In the genomic region with DNA sequence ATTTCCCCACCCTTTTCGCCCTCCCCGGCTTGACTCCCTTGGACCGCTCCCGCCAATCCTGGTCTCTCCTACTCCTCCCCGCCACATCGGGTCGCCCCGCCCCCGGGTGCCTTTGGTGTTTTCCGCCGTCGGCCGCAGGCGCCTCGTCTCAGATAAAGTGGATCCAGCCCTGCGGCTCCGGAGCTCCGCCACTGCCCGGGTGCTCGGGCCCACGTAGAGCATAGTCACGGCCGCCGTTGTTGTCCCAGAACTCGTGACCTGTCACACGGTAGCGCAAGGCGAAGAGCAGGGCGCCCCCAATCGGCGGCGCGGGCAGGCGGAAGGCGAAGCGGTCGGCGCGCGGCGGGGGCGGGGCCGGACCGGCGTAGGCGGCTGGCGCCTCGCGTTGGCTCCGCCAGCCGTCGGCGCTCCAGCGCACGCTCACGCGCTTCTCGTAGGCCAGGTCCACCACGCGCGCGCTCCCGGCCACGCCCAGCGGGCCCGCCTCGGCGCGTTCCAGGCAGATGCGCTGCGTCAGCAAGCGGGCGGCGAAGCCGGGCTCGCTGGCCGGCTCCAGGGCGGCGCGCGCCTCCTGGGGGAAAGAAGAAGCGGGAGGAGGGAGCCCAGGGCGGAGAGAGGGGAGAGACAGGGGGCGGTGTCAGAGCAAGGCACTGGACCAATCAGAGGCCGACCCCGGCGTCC, we compare ENCODE assay signal across 1 cellular context.
TF ChIP-seq lines count a peak whose summit lies in the region.

No MANE protein-coding gene starts in this region.

TF ChIP-seq in HepG2, 621 proteins besides CTCF, POLR2A, EP300 and RAD21 (continued from another document and continues in another):
- TF ChIP-seq ZNF616 (CRISPR knock-in tag; IDR thresholded peaks at IDR 0.05; ENCODE audit: low read depth) (no peak; the same call in 1 of the 2 replicates), ZNF883 (CRISPR knock-in tag; IDR thresholded peaks at IDR 0.05; ENCODE audit: not compliant biosample characterization) (peak; percentile 71), ZKSCAN5 (CRISPR knock-in tag; IDR thresholded peaks at IDR 0.05) (0 out of 2 replicates have a peak, but pooled peaks have one; percentile 58), SPEN (CRISPR knock-in tag; IDR thresholded peaks at IDR 0.05; ENCODE audit: low read depth) (peak; percentile 96), HDAC1 (CRISPR knock-in tag; IDR thresholded peaks at IDR 0.05) (no peak), HOXA3 (CRISPR knock-in tag; IDR thresholded peaks at IDR 0.05) (peak; percentile 98), ZNF510 (CRISPR knock-in tag; IDR thresholded peaks at IDR 0.05; ENCODE audit: low read depth) (no peak), ESRRA (CRISPR knock-in tag; IDR thresholded peaks at IDR 0.05; ENCODE audit: low read depth) (peak; percentile 66; the same call in 1 of the 2 replicates), POGZ (CRISPR knock-in tag; IDR thresholded peaks at IDR 0.05) (peak; percentile 78; the same call in 1 of the 2 replicates)
- TF ChIP-seq, protein P1, sequence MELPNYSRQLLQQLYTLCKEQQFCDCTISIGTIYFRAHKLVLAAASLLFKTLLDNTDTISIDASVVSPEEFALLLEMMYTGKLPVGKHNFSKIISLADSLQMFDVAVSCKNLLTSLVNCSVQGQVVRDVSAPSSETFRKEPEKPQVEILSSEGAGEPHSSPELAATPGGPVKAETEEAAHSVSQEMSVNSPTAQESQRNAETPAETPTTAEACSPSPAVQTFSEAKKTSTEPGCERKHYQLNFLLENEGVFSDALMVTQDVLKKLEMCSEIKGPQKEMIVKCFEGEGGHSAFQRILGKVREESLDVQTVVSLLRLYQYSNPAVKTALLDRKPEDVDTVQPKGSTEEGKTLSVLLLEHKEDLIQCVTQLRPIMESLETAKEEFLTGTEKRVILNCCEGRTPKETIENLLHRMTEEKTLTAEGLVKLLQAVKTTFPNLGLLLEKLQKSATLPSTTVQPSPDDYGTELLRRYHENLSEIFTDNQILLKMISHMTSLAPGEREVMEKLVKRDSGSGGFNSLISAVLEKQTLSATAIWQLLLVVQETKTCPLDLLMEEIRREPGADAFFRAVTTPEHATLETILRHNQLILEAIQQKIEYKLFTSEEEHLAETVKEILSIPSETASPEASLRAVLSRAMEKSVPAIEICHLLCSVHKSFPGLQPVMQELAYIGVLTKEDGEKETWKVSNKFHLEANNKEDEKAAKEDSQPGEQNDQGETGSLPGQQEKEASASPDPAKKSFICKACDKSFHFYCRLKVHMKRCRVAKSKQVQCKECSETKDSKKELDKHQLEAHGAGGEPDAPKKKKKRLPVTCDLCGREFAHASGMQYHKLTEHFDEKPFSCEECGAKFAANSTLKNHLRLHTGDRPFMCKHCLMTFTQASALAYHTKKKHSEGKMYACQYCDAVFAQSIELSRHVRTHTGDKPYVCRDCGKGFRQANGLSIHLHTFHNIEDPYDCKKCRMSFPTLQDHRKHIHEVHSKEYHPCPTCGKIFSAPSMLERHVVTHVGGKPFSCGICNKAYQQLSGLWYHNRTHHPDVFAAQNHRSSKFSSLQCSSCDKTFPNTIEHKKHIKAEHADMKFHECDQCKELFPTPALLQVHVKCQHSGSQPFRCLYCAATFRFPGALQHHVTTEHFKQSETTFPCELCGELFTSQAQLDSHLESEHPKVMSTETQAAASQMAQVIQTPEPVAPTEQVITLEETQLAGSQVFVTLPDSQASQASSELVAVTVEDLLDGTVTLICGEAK (IDR thresholded peaks at IDR 0.05), result no peak
- TF ChIP-seq, protein P1 (CRISPR knock-in tag; IDR thresholded peaks at IDR 0.05), result no peak; the same call in 1 of the 2 replicates
- TF ChIP-seq, protein P2, sequence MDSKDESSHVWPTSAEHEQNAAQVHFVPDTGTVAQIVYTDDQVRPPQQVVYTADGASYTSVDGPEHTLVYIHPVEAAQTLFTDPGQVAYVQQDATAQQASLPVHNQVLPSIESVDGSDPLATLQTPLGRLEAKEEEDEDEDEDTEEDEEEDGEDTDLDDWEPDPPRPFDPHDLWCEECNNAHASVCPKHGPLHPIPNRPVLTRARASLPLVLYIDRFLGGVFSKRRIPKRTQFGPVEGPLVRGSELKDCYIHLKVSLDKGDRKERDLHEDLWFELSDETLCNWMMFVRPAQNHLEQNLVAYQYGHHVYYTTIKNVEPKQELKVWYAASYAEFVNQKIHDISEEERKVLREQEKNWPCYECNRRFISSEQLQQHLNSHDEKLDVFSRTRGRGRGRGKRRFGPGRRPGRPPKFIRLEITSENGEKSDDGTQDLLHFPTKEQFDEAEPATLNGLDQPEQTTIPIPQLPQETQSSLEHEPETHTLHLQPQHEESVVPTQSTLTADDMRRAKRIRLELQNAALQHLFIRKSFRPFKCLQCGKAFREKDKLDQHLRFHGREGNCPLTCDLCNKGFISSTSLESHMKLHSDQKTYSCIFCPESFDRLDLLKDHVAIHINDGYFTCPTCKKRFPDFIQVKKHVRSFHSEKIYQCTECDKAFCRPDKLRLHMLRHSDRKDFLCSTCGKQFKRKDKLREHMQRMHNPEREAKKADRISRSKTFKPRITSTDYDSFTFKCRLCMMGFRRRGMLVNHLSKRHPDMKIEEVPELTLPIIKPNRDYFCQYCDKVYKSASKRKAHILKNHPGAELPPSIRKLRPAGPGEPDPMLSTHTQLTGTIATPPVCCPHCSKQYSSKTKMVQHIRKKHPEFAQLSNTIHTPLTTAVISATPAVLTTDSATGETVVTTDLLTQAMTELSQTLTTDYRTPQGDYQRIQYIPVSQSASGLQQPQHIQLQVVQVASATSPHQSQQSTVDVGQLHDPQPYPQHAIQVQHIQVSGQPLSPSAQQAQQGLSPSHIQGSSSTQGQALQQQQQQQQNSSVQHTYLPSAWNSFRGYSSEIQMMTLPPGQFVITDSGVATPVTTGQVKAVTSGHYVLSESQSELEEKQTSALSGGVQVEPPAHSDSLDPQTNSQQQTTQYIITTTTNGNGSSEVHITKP (CRISPR knock-in tag; IDR thresholded peaks at IDR 0.05; ENCODE audit: low read depth), result peak; percentile 68
- TF ChIP-seq, protein P3, sequence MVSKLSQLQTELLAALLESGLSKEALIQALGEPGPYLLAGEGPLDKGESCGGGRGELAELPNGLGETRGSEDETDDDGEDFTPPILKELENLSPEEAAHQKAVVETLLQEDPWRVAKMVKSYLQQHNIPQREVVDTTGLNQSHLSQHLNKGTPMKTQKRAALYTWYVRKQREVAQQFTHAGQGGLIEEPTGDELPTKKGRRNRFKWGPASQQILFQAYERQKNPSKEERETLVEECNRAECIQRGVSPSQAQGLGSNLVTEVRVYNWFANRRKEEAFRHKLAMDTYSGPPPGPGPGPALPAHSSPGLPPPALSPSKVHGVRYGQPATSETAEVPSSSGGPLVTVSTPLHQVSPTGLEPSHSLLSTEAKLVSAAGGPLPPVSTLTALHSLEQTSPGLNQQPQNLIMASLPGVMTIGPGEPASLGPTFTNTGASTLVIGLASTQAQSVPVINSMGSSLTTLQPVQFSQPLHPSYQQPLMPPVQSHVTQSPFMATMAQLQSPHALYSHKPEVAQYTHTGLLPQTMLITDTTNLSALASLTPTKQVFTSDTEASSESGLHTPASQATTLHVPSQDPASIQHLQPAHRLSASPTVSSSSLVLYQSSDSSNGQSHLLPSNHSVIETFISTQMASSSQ (IDR thresholded peaks at IDR 0.05; ENCODE audit: low read depth), result peak; percentile 50; the same call in 1 of the 2 replicates
- TF ChIP-seq, protein P3 (CRISPR knock-in tag; IDR thresholded peaks at IDR 0.05; ENCODE audit: borderline replicate concordance), result no peak
- TF ChIP-seq, protein P4, sequence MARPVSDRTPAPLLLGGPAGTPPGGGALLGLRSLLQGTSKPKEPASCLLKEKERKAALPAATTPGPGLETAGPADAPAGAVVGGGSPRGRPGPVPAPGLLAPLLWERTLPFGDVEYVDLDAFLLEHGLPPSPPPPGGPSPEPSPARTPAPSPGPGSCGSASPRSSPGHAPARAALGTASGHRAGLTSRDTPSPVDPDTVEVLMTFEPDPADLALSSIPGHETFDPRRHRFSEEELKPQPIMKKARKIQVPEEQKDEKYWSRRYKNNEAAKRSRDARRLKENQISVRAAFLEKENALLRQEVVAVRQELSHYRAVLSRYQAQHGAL (CRISPR knock-in tag; IDR thresholded peaks at IDR 0.05; ENCODE audit: not compliant biosample characterization), result peak; percentile 88
- TF ChIP-seq, protein P5, sequence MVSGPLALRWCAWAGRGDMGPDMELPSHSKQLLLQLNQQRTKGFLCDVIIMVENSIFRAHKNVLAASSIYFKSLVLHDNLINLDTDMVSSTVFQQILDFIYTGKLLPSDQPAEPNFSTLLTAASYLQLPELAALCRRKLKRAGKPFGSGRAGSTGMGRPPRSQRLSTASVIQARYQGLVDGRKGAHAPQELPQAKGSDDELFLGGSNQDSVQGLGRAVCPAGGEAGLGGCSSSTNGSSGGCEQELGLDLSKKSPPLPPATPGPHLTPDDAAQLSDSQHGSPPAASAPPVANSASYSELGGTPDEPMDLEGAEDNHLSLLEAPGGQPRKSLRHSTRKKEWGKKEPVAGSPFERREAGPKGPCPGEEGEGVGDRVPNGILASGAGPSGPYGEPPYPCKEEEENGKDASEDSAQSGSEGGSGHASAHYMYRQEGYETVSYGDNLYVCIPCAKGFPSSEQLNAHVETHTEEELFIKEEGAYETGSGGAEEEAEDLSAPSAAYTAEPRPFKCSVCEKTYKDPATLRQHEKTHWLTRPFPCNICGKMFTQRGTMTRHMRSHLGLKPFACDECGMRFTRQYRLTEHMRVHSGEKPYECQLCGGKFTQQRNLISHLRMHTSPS (CRISPR knock-in tag; IDR thresholded peaks at IDR 0.05; ENCODE audit: low read depth), result no peak; the same call in 1 of the 2 replicates
- TF ChIP-seq, protein P6, sequence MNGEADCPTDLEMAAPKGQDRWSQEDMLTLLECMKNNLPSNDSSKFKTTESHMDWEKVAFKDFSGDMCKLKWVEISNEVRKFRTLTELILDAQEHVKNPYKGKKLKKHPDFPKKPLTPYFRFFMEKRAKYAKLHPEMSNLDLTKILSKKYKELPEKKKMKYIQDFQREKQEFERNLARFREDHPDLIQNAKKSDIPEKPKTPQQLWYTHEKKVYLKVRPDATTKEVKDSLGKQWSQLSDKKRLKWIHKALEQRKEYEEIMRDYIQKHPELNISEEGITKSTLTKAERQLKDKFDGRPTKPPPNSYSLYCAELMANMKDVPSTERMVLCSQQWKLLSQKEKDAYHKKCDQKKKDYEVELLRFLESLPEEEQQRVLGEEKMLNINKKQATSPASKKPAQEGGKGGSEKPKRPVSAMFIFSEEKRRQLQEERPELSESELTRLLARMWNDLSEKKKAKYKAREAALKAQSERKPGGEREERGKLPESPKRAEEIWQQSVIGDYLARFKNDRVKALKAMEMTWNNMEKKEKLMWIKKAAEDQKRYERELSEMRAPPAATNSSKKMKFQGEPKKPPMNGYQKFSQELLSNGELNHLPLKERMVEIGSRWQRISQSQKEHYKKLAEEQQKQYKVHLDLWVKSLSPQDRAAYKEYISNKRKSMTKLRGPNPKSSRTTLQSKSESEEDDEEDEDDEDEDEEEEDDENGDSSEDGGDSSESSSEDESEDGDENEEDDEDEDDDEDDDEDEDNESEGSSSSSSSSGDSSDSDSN (CRISPR knock-in tag; IDR thresholded peaks at IDR 0.05), result peak; percentile 88
- TF ChIP-seq, protein P7, sequence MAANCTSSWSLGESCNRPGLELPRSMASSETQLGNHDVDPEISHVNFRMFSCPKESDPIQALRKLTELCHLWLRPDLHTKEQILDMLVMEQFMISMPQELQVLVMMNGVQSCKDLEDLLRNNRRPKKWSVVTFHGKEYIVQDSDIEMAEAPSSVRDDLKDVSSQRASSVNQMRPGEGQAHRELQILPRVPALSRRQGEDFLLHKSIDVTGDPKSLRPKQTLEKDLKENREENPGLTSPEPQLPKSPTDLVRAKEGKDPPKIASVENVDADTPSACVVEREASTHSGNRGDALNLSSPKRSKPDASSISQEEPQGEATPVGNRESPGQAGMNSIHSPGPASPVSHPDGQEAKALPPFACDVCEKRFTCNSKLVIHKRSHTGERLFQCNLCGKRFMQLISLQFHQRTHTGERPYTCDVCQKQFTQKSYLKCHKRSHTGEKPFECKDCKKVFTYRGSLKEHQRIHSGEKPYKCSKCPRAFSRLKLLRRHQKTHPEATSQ (CRISPR knock-in tag; IDR thresholded peaks at IDR 0.05; ENCODE audit: borderline replicate concordance), result peak; percentile 94
